15 cellular contexts compared by ENCODE assay signal in the genomic region with DNA sequence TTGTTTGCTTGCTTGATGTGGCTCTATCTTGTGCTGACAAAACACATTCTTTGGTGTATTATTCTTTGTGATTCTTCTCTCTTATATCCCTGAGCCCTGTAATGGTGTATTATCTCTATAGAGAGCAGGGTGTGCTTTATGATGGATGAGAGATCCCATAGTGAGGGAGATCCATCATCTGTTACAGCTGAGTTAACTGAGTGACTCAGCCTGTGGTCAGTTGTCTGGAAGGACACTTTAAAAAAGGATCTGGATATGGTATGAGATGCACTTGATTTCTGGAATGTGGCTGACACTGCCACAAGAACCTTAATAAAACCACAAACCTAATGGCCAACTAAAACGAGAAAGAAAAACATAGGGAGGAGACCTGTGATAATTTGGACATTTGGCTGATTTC.
DNase-seq lines count a peak whose midpoint lies in the region; ATAC-seq and TF ChIP-seq lines count a peak whose summit lies in the region.
"Had no signal": no experiment of that assay in that cellular context is flagged by ENCODE, and none has a peak within 500 bp of the region (broad histone marks: within the 10 kb centered on the region; RNA-seq: fewer than 3 reads in every experiment).

No MANE protein-coding gene starts in this region.

- no peaks in the 10 kb centered on the region for H3K9me3 Mint-ChIP-seq in activated CD8-positive, alpha-beta T cell treated with anti-CD3 and anti-CD28 coated beads for 36 hours
- peaks cover 0 to 5% of the 10 kb centered on the region in 2 donors for H3K9me3 Mint-ChIP-seq in activated T-cell treated with anti-CD3 and anti-CD28 coated beads, Interleukin-2, amount 50 U/mL, for 72 hours

- CTCF ChIA-PET in RWPE1 (lab: Yijun Ruan, JAX), result no interaction called here
- CTCF ChIA-PET in activated CD8-positive, alpha-beta T cell treated with anti-CD3 and anti-CD28 coated beads for 36 hours (lab: Charles Lee), result no interaction called here

- H3K4me3 Mint-ChIP-seq in activated CD8-positive, alpha-beta T cell treated with anti-CD3 and anti-CD28 coated beads for 36 hours, result no peak overlapping the region
- no peak overlapping the region for H3K4me3 Mint-ChIP-seq in activated T-cell treated with anti-CD3 and anti-CD28 coated beads, Interleukin-2, amount 50 U/mL, for 72 hours

- TF ChIP-seq CTCF in RWPE1 (conservative IDR thresholded peaks at IDR 0.05; ENCODE audit: low read depth) (no peak), fibroblast of mammary gland (conservative IDR thresholded peaks at IDR 0.05; ENCODE audit: control insufficient read depth, insufficient read depth, low read depth, low read length) (no peak)
- no peak for TF ChIP-seq CTCF in activated CD8-positive, alpha-beta T cell treated with anti-CD3 and anti-CD28 coated beads for 36 hours (IDR thresholded peaks at IDR 0.05)

- H3K36me3 Mint-ChIP-seq in activated CD8-positive, alpha-beta T cell treated with anti-CD3 and anti-CD28 coated beads for 36 hours (ENCODE audit: low read depth), result no peaks in the 10 kb centered on the region
- no peaks in the 10 kb centered on the region for H3K36me3 Mint-ChIP-seq in activated T-cell treated with anti-CD3 and anti-CD28 coated beads, Interleukin-2, amount 50 U/mL, for 72 hours (ENCODE audit: insufficient read depth in 2 of 2)

- no peaks in the 10 kb centered on the region for H3K27me3 Mint-ChIP-seq in activated CD8-positive, alpha-beta T cell treated with anti-CD3 and anti-CD28 coated beads for 36 hours
- no peaks in the 10 kb centered on the region for H3K27me3 Mint-ChIP-seq in activated T-cell treated with anti-CD3 and anti-CD28 coated beads, Interleukin-2, amount 50 U/mL, for 72 hours (ENCODE audit: low read depth)

- intact Hi-C loops in activated CD8-positive, alpha-beta T cell treated with anti-CD3 and anti-CD28 coated beads for 36 hours (cut with micrococcal nuclease), result no loop called here

- POLR2A ChIA-PET in RWPE1 (lab: Yijun Ruan, JAX; ENCODE audit: low non-redundant PET), result no interaction called here
- POLR2A ChIA-PET in activated CD8-positive, alpha-beta T cell treated with anti-CD3 and anti-CD28 coated beads for 36 hours (lab: Charles Lee), result no interaction called here

- H3K4me1 Mint-ChIP-seq in activated CD8-positive, alpha-beta T cell treated with anti-CD3 and anti-CD28 coated beads for 36 hours (ENCODE audit: low read depth), result no peaks in the 10 kb centered on the region
- H3K4me1 Mint-ChIP-seq in activated T-cell treated with anti-CD3 and anti-CD28 coated beads, Interleukin-2, amount 50 U/mL, for 72 hours (ENCODE audit: low read depth), result no peaks in the 10 kb centered on the region

- H3K27ac Mint-ChIP-seq in activated CD8-positive, alpha-beta T cell treated with anti-CD3 and anti-CD28 coated beads for 36 hours, result no peak overlapping the region
- no peak overlapping the region for H3K27ac Mint-ChIP-seq in activated T-cell treated with anti-CD3 and anti-CD28 coated beads, Interleukin-2, amount 50 U/mL, for 72 hours

- H3K4me3 ChIP-seq in fibroblast of mammary gland (ENCODE audit: control insufficient read depth, low read depth, low read length), result no peak overlapping the region
- H3K4me3 ChIP-seq: tibial nerve had no signal

- H3K27ac ChIP-seq in RWPE1, result no peak overlapping the region
- H3K27ac ChIP-seq: 22Rv1, tibial nerve had no signal

- ATAC-seq in activated CD8-positive, alpha-beta T cell treated with anti-CD3 and anti-CD28 coated beads for 36 hours, result no peak
- no peak for ATAC-seq in activated T-cell treated with anti-CD3 and anti-CD28 coated beads, Interleukin-2, amount 50 U/mL, for 72 hours (replicated peaks in 1 of 2)

- peak; percentile 52 for DNase-seq in DMS53 (lab: John Stamatoyannopoulos, UW)
- DNase-seq in DMS53 treated with DMSO at 0.1 percent for 48 hours (lab: John Stamatoyannopoulos, UW; ENCODE audit: unreplicated experiment), result no peak
- peak; percentile 3 for DNase-seq in RWPE1 (ENCODE audit: low spot score)
- DNase-seq in fibroblast of mammary gland (ENCODE audit: low read depth), result peak; percentile 82
- peak; percentile 33 for DNase-seq in smooth muscle cell of the brain vasculature (ENCODE audit: low read depth, low spot score)
- DNase-seq in activated CD8-positive, alpha-beta T cell treated with anti-CD3 and anti-CD28 coated beads for 36 hours, result no peak
- DNase-seq in activated T-cell treated with anti-CD3 and anti-CD28 coated beads, Interleukin-2, amount 50 U/mL, for 72 hours, result no peak
- no peak for DNase-seq in MV-4-11 (lab: John Stamatoyannopoulos, UW)
- DNase-seq: aorta, erythroblast, Karpas-422, NCI-H526 treated with DMSO at 0.1 percent for 48 hours, T-helper 2 cell had no signal

Comparison
In these comparisons a context has a peak if more than half of its experiments do, and no peak if none do; other contexts are left out.
1. DNase-seq: peak in DMS53 (single experiment), RWPE1 (single experiment), fibroblast of mammary gland (single experiment) and smooth muscle cell of the brain vasculature (single experiment); none in DMS53 treated with DMSO at 0.1 percent for 48 hours (single experiment), activated CD8-positive, alpha-beta T cell treated with anti-CD3 and anti-CD28 coated beads for 36 hours (single experiment), activated T-cell treated with anti-CD3 and anti-CD28 coated beads, Interleukin-2, amount 50 U/mL, for 72 hours (0 of 2) and MV-4-11 (single experiment).